ENCODE assay signal across 1 cellular context in genomic region chr9:6667633-6668280, GRCh38.
TF ChIP-seq lines count a peak whose summit lies in the region.

No MANE protein-coding gene starts in this region.

TF ChIP-seq in H1, 55 proteins besides CTCF, POLR2A, EP300 and RAD21 (continued from another document):
- TF ChIP-seq ZNF274 (IDR thresholded peaks at IDR 0.05; ENCODE audit: borderline replicate concordance, extremely low read depth, low read length) (no peak), POU5F1 (IDR thresholded peaks at IDR 0.05; ENCODE audit: low read depth, low read length) (no peak), KDM1A (IDR thresholded peaks at IDR 0.05; ENCODE audit: borderline replicate concordance, low read length) (no peak), SIX5 (IDR thresholded peaks at IDR 0.05; ENCODE audit: low read depth, low read length) (no peak), E2F6 (IDR thresholded peaks at IDR 0.05) (no peak), SAP30 (IDR thresholded peaks at IDR 0.05; ENCODE audit: insufficient read depth, insufficient replicate concordance, low read length) (no peak), POLR2AphosphoS5 (IDR thresholded peaks at IDR 0.05; ENCODE audit: low read depth, low read length) (no peak), TCF12 (IDR thresholded peaks at IDR 0.05; ENCODE audit: low read depth, low read length) (no peak), PHF8 (conservative IDR thresholded peaks at IDR 0.05; ENCODE audit: low read depth, low read length) (no peak), RXRA (IDR thresholded peaks at IDR 0.05; ENCODE audit: insufficient read depth, low read depth, low read length) (no peak), CBX8 (IDR thresholded peaks at IDR 0.05; ENCODE audit: borderline replicate concordance, low read depth, low read length) (no peak), USF2 (IDR thresholded peaks at IDR 0.05; ENCODE audit: low read length) (no peak), CHD7 (IDR thresholded peaks at IDR 0.05; ENCODE audit: insufficient replicate concordance, low read length) (no peak), HDAC2 (IDR thresholded peaks at IDR 0.05; ENCODE audit: borderline replicate concordance in 1 of 2, low read depth in 2 of 2, low read length in 2 of 2) (no peak)
